ENCODE assay signal across 12 cellular contexts in genomic region chr19:1841209-1841924, GRCh38. TPM values are rescaled to one million over a fixed set of nuclear protein-coding genes. Genes with fewer than 3 reads are reported as not detected.
DNase-seq lines count a peak whose midpoint lies in the region; ATAC-seq, FAIRE-seq and TF ChIP-seq lines count a peak whose summit lies in the region.
"Had no signal": no experiment of that assay in that cellular context is flagged by ENCODE, and none has a peak within 500 bp of the region (broad histone marks: within the 10 kb centered on the region; RNA-seq: fewer than 3 reads in every experiment).

No MANE protein-coding gene starts in this region.

- peaks cover 0 to 6% of the 10 kb centered on the region in 2 donors for H3K36me3 Mint-ChIP-seq in activated naive CD4-positive, alpha-beta T cell treated with anti-CD3 and anti-CD28 coated beads, Interleukin-2, amount 50 U/mL, for 72 hours
- no peaks in the 10 kb centered on the region for H3K36me3 Mint-ChIP-seq in naive B cell

- no peak overlapping the region for H2AFZ ChIP-seq in endothelial cell of umbilical vein (ENCODE audit: low read depth, low read length)

- no peaks in the 10 kb centered on the region for H3K27me3 Mint-ChIP-seq in naive B cell

- FAIRE-seq in endothelial cell of umbilical vein (lab: Jason Lieb, UNC) = no peak
- FAIRE-seq: A204.1, endometrium had no signal

- dilution Hi-C loops in endothelial cell of umbilical vein (cut with MboI; ENCODE audit: extremely low pct_ligation_motif_present, low sequenced_read_pairs) = no loop called here

- H3K4me1 ChIP-seq in endothelial cell of umbilical vein (ENCODE audit: control insufficient read depth, extremely low read depth, insufficient read depth, low read length) = peaks cover 16% of the 10 kb centered on the region
- H3K4me1 ChIP-seq in transverse colon = peaks cover 39 to 97% (median 72%) of the 10 kb centered on the region in 4 donors

- peak overlapping the region in 2 of 8 donors; percentile 59 to 62 for H3K4me3 Mint-ChIP-seq in naive B cell

- ATAC-seq in activated naive CD4-positive, alpha-beta T cell treated with anti-CD3 and anti-CD28 coated beads, Interleukin-2, amount 50 U/mL, for 72 hours = no peak
- ATAC-seq in naive B cell (ENCODE audit: low read depth in 2 of 2) (no peak), GM21528 (IDR thresholded peaks at IDR 0.05; ENCODE audit: low FRiP score, unreplicated experiment) (no peak)

- WGBS in transverse colon (ENCODE audit: low coverage in 1 of 2), 2 donors = 84% methylated on average over 35 of the region's 35 CpGs; no CpG with 5 or more reads in 1 of the 2 donors

- H3K9me3 ChIP-seq in endothelial cell of umbilical vein (replicated peaks; ENCODE audit: control insufficient read depth, insufficient read depth, low read length) = no peaks in the 10 kb centered on the region
- no peaks in the 10 kb centered on the region for H3K9me3 ChIP-seq in transverse colon

- no peak for DNase-seq in activated naive CD4-positive, alpha-beta T cell treated with anti-CD3 and anti-CD28 coated beads, Interleukin-2, amount 50 U/mL, for 72 hours (ENCODE audit: low spot score in 2 of 2)
- no peak for DNase-seq in activated naive CD4-positive, alpha-beta T cell treated with Interleukin-2 at 50 U/mL for 16 hours
- DNase-seq in endothelial cell of umbilical vein (ENCODE audit: low read depth, low spot score) (no peak), naive B cell (no peak), transverse colon (no peak), D341Med (ENCODE audit: low spot score) (no peak), NCI-H510A (lab: John Stamatoyannopoulos, UW) (no peak)
- DNase-seq: NCI-H2029 treated with DMSO at 0.1 percent for 48 hours, SW 1271 had no signal

- POLR2A ChIA-PET in endothelial cell of umbilical vein (lab: Charles Lee) = no interaction called here

- no peaks in the 10 kb centered on the region for H4K20me1 ChIP-seq in endothelial cell of umbilical vein (replicated peaks; ENCODE audit: control insufficient read depth, extremely low read depth, insufficient read depth, low read length)

- no peaks in the 10 kb centered on the region for H3K9me1 ChIP-seq in endothelial cell of umbilical vein (replicated peaks; ENCODE audit: control insufficient read depth, extremely low read depth, insufficient read depth, low read length)

- H3K79me2 ChIP-seq in endothelial cell of umbilical vein (ENCODE audit: control insufficient read depth, insufficient read depth, low read length) = peaks cover 92% of the 10 kb centered on the region

- in situ Hi-C loops in transverse colon (cut with MboI; ENCODE audit: low pct_ligation_motif_present in 1 of 4, low pct_unique_long_range_greater_than_20kb in 1 of 4, low sequenced_read_pairs in 3 of 4) = no loop called here

- H3K9me3 Mint-ChIP-seq in activated naive CD4-positive, alpha-beta T cell treated with anti-CD3 and anti-CD28 coated beads, Interleukin-2, amount 50 U/mL, for 72 hours = no peaks in the 10 kb centered on the region
- no peaks in the 10 kb centered on the region for H3K9me3 Mint-ChIP-seq in naive B cell

- TF ChIP-seq EP300 in transverse colon (IDR thresholded peaks at IDR 0.05; ENCODE audit: low read depth) = no peak

- H3K27ac ChIP-seq in endothelial cell of umbilical vein (ENCODE audit: insufficient read depth, low read depth, low read length) (no peak overlapping the region), transverse colon (peak overlapping the region; percentile 82 to 83 (median 82))

- H3K4me1 Mint-ChIP-seq in naive B cell = peaks cover 29 to 61% (median 59%) of the 10 kb centered on the region in 3 donors

- peaks cover 0 to 5% of the 10 kb centered on the region in 2 experiments for H3K36me3 ChIP-seq in endothelial cell of umbilical vein (ENCODE audit: control insufficient read depth in 2 of 2, extremely low read depth in 1 of 2, insufficient read depth in 2 of 2, low read length in 2 of 2)
- H3K36me3 ChIP-seq in transverse colon = no peaks in the 10 kb centered on the region

- peak overlapping the region; percentile 14 for H3K4me2 ChIP-seq in endothelial cell of umbilical vein (ENCODE audit: insufficient read depth, low read length)

- TF ChIP-seq CTCF in endothelial cell of umbilical vein (IDR thresholded peaks at IDR 0.05; ENCODE audit: extremely low read depth in 1 of 2, insufficient read depth in 1 of 2, low read depth in 1 of 2, low read length in 2 of 2) = no peak
- TF ChIP-seq CTCF in transverse colon (IDR thresholded peaks at IDR 0.05) = no peak

- TF ChIP-seq POLR2A in endothelial cell of umbilical vein (IDR thresholded peaks at IDR 0.05; ENCODE audit: low read depth, low read length) (no peak), transverse colon (IDR thresholded peaks at IDR 0.05) (no peak)

- peak overlapping the region in 1 of 3 experiments; percentile 18 for H3K4me3 ChIP-seq in endothelial cell of umbilical vein (replicated peaks in 1 of 3; ENCODE audit: insufficient read depth in 1 of 3, low read depth in 1 of 3, low read length in 3 of 3)
- H3K4me3 ChIP-seq in transverse colon = peak overlapping the region in 1 of 4 donors; percentile 1

- H3K27me3 ChIP-seq in endothelial cell of umbilical vein (ENCODE audit: control insufficient read depth in 2 of 2, insufficient read depth in 2 of 2, low read length in 2 of 2) = no peaks in the 10 kb centered on the region
- no peaks in the 10 kb centered on the region for H3K27me3 ChIP-seq in transverse colon

- CTCF ChIA-PET in endothelial cell of umbilical vein (lab: Charles Lee) = interaction anchor here (1.2 to 7.6 kb wide), 3 partner anchors 12 to 14 kb away, joined by 3 to 83 read pairs (median 3); no protein-coding TSS in a partner anchor

- intact Hi-C loops in endothelial cell of umbilical vein (cut with micrococcal nuclease) = no loop called here
- intact Hi-C loops in transverse colon (cut with DNase I; ENCODE audit: low total_unique reads) = no loop called here

- H3K9ac ChIP-seq in endothelial cell of umbilical vein (replicated peaks; ENCODE audit: extremely low read depth, insufficient read depth, low read length) = no peak overlapping the region

- BruUV-seq in endothelial cell of umbilical vein (replicated peaks; lab: Mats Ljungman, UMichigan) = no TSS peak

- peak overlapping the region; percentile 36 to 46 for H3K27ac Mint-ChIP-seq in activated naive CD4-positive, alpha-beta T cell treated with anti-CD3 and anti-CD28 coated beads, Interleukin-2, amount 50 U/mL, for 72 hours
- H3K27ac Mint-ChIP-seq in naive B cell = peak overlapping the region in 4 of 6 donors; percentile 36 to 51 (median 44)

RNA-seq across cellular contexts. Expression of gene REXO1, which starts 6.9 kb away (rescaled TPM):
- 10 to 100 TPM; 35.5 to 44.5 TPM for total RNA-seq in activated naive CD4-positive, alpha-beta T cell treated with anti-CD3 and anti-CD28 coated beads, Interleukin-2, amount 50 U/mL, for 72 hours
- total RNA-seq in endothelial cell of umbilical vein (41.1 and 44.6 TPM in 2 replicates), transverse colon (10 to 100 TPM; 36.0 to 95.0 (median 56.3) TPM)
- polyA plus RNA-seq in endothelial cell of umbilical vein (56.9 and 88.8 TPM in 2 replicates), naive B cell (ENCODE audit: low read depth in 6 of 6) (10 to 100 TPM in 1 of 6 donors, 1 to 10 TPM in 4, under 1 TPM in 1; 0.96 to 18.1 (median 5.2) TPM)
- polyA plus RNA-seq in endothelial cell of umbilical vein (2011; cell fraction: cytosol; rRNA removed) = 18.9 and 26.1 TPM in 2 replicates
- polyA plus RNA-seq in endothelial cell of umbilical vein (2011; cell fraction: nucleus; rRNA removed) = 112 and 117 TPM in 2 replicates
- 23.1 and 32.6 TPM in 2 replicates for polyA plus RNA-seq in endothelial cell of umbilical vein (2012)
- 13.5 and 14.6 TPM in 2 replicates for polyA minus RNA-seq in endothelial cell of umbilical vein
- 18.6 TPM for polyA minus RNA-seq in endothelial cell of umbilical vein (2011; cell fraction: cytosol; rRNA and poly(A)+ RNA removed)
- 13.1 and 32.2 TPM in 2 replicates for polyA minus RNA-seq in endothelial cell of umbilical vein (2011; cell fraction: nucleus; rRNA and poly(A)+ RNA removed)

RNA-seq across cellular contexts. Expression of gene KLF16, which starts 22.0 kb away (rescaled TPM):
- total RNA-seq in activated naive CD4-positive, alpha-beta T cell treated with anti-CD3 and anti-CD28 coated beads, Interleukin-2, amount 50 U/mL, for 72 hours = 10 to 100 TPM; 20.5 to 22.6 TPM
- 36.6 and 38.0 TPM in 2 replicates for total RNA-seq in endothelial cell of umbilical vein
- 11.6 and 22.6 TPM in 2 replicates for polyA plus RNA-seq in endothelial cell of umbilical vein
- polyA plus RNA-seq in endothelial cell of umbilical vein (2011; cell fraction: cytosol; rRNA removed) = 6.0 and 10.4 TPM in 2 replicates
- 4.4 and 4.6 TPM in 2 replicates for polyA plus RNA-seq in endothelial cell of umbilical vein (2011; cell fraction: nucleus; rRNA removed)
- polyA plus RNA-seq in endothelial cell of umbilical vein (2012) = 12.1 and 19.5 TPM in 2 replicates
- polyA minus RNA-seq in endothelial cell of umbilical vein = 3.1 and 3.2 TPM in 2 replicates
- polyA minus RNA-seq in endothelial cell of umbilical vein (2011; cell fraction: cytosol; rRNA and poly(A)+ RNA removed) = 19.7 TPM
- polyA minus RNA-seq in endothelial cell of umbilical vein (2011; cell fraction: nucleus; rRNA and poly(A)+ RNA removed) = 2.0 and 3.2 TPM in 2 replicates
- polyA plus RNA-seq in naive B cell (ENCODE audit: low read depth in 6 of 6) = 1 to 10 TPM in 1 of 6 donors, under 1 TPM in 5; 0.43 to 1.4 (median 0.70) TPM
- total RNA-seq in transverse colon = 10 to 100 TPM in 3 of 4 donors, 1 to 10 TPM in 1; 9.0 to 18.3 (median 11.6) TPM

RNA-seq across cellular contexts. Expression of gene ATP8B3, which starts 29.3 kb away (rescaled TPM):
- total RNA-seq in activated naive CD4-positive, alpha-beta T cell treated with anti-CD3 and anti-CD28 coated beads, Interleukin-2, amount 50 U/mL, for 72 hours = 10 to 100 TPM; 11.7 to 28.7 TPM
- 5.1 and 7.3 TPM in 2 replicates for total RNA-seq in endothelial cell of umbilical vein
- 1.1 and 1.4 TPM in 2 replicates for polyA plus RNA-seq in endothelial cell of umbilical vein
- 0.97 and 1.1 TPM in 2 replicates for polyA plus RNA-seq in endothelial cell of umbilical vein (2011; cell fraction: cytosol; rRNA removed)
- 3.6 and 4.2 TPM in 2 replicates for polyA plus RNA-seq in endothelial cell of umbilical vein (2011; cell fraction: nucleus; rRNA removed)
- polyA plus RNA-seq in endothelial cell of umbilical vein (2012) = 0.91 and 1.3 TPM in 2 replicates
- polyA minus RNA-seq in endothelial cell of umbilical vein = 1.9 and 2.6 TPM in 2 replicates
- polyA minus RNA-seq in endothelial cell of umbilical vein (2011; cell fraction: cytosol; rRNA and poly(A)+ RNA removed) = 6.5 TPM
- polyA minus RNA-seq in endothelial cell of umbilical vein (2011; cell fraction: nucleus; rRNA and poly(A)+ RNA removed) = 0.63 and 0.72 TPM in 2 replicates
- polyA plus RNA-seq in naive B cell (ENCODE audit: low read depth in 6 of 6) = under 1 TPM in 1 of 6 donors, not detected in 5; 0.09 TPM
- under 1 TPM in 2 of 4 donors, not detected in 2; 0.27 to 0.75 TPM for total RNA-seq in transverse colon

RNA-seq across cellular contexts. Expression of gene ABHD17A, which starts 43.9 kb away (rescaled TPM):
- 100 to 1,000 TPM; 109 to 110 TPM for total RNA-seq in activated naive CD4-positive, alpha-beta T cell treated with anti-CD3 and anti-CD28 coated beads, Interleukin-2, amount 50 U/mL, for 72 hours
- total RNA-seq in endothelial cell of umbilical vein (89.8 and 97.0 TPM in 2 replicates), transverse colon (100 to 1,000 TPM in 3 of 4 donors, 10 to 100 TPM in 1; 90.0 to 179 (median 140) TPM)
- polyA plus RNA-seq in endothelial cell of umbilical vein (143 and 179 TPM in 2 replicates), naive B cell (ENCODE audit: low read depth in 6 of 6) (100 to 1,000 TPM in 1 of 6 donors, 10 to 100 TPM in 5; 59.4 to 113 (median 78.2) TPM)
- polyA plus RNA-seq in endothelial cell of umbilical vein (2011; cell fraction: cytosol; rRNA removed) = 38.4 and 71.7 TPM in 2 replicates
- polyA plus RNA-seq in endothelial cell of umbilical vein (2011; cell fraction: nucleus; rRNA removed) = 76.9 and 77.9 TPM in 2 replicates
- 29.4 and 57.3 TPM in 2 replicates for polyA plus RNA-seq in endothelial cell of umbilical vein (2012)
- polyA minus RNA-seq in endothelial cell of umbilical vein = 41.1 and 52.8 TPM in 2 replicates
- polyA minus RNA-seq in endothelial cell of umbilical vein (2011; cell fraction: cytosol; rRNA and poly(A)+ RNA removed) = 28.8 TPM
- polyA minus RNA-seq in endothelial cell of umbilical vein (2011; cell fraction: nucleus; rRNA and poly(A)+ RNA removed) = 11.6 and 18.8 TPM in 2 replicates
